ENCODE assay signal across 23 cellular contexts in the genomic region with DNA sequence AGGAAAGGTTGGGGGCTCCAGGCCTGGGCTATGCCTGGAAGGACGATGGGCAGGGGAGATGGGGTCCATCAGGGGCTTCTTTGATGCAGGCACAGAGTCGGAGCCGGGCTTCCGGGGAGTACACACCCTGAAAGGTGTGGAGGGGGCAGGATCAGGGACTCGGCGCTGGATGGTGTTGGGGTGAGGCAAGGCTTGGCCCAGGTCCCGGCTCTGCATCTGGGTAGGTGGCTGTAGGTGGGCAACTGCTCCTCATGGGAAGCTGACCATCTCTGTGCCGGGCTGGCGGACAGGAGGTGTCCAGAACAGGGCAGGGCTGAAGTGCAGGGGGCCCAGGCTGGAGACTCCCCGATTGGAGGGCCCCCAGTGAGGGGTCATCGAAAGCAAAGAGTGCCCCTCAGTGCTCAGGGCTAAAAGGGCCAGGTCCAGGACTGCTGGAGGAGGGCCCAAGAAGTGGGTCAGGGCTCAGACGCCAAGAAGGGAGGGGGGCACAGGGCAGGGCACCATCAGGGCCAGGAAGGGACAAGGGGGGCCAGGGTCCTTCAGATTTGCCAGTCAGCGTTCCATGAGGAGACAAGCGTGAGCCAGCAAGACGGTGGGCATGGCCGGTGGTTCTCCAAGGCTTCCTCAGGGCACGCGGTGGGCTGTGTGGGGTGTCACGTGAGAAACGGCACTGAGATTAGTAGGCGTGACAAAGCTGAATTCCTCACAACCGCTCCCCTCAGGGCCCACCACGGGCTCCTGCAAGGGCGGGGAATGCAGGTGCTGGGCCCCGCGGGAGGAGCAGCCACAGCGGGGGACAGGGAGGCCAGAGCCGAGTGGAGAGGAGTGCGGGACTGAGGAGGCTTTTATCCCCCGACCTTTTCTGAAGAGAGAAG.
A peak's percentile ranks its signal among the peaks of the same experiment; 100 is the strongest.
DNase-seq lines count a peak whose midpoint lies in the region; ATAC-seq, FAIRE-seq and TF ChIP-seq lines count a peak whose summit lies in the region.
"Had no signal": no experiment of that assay in that cellular context is flagged by ENCODE, and none has a peak within 500 bp of the region (broad histone marks: within the 10 kb centered on the region; RNA-seq: fewer than 3 reads in every experiment).

No MANE protein-coding gene starts in this region.

- no peak overlapping the region for H2BK12ac ChIP-seq in H1 (ENCODE audit: low read depth, low read length)

- no peak overlapping the region for H2BK20ac ChIP-seq in H1 (ENCODE audit: low read length)

- no peak overlapping the region for H4K91ac ChIP-seq in H1 (replicated peaks; ENCODE audit: insufficient read length, low read length)

- peak; percentile 26 for DNase-seq in activated CD8-positive, alpha-beta memory T cell treated with anti-CD3 and anti-CD28 coated beads, Interleukin-2, amount 50 U/mL, for 48 hours
- no peak for DNase-seq in activated CD8-positive, alpha-beta memory T cell treated with anti-CD3 and anti-CD28 coated beads for 24 hours
- DNase-seq in H1 (ENCODE audit: low read depth in 1 of 2, low spot score in 2 of 2) (no peak), lower lobe of right lung (peak; percentile 41), vagina (ENCODE audit: extremely low spot score in 2 of 2) (peak; percentile 56 to 87), OCI-LY7 (ENCODE audit: low spot score) (no peak), thyroid gland (no peak), SKM-1 treated with dmso at 0.1 percent for 144 hours (lab: John Stamatoyannopoulos, UW; ENCODE audit: unreplicated experiment) (no peak)
- DNase-seq: Calu3, DND-41, HFFc6, KBM-7, MG63, NCI-H2029, NCI-H446 treated with DMSO at 0.1 percent for 48 hours, NCI-H526 treated with DMSO at 0.1 percent for 48 hours, SHP77 had no signal

- CTCF ChIA-PET in H1 (lab: Charles Lee; ENCODE audit: partially characterized antibody): interaction anchor here (0.8 kb wide), 1 partner anchor 206 kb away, joined by 3 read pairs; no protein-coding TSS in a partner anchor
- CTCF ChIA-PET in OCI-LY7 (lab: Charles Lee; ENCODE audit: unreplicated experiment): no interaction called here

- no peak for TF ChIP-seq RAD21 in H1 (IDR thresholded peaks at IDR 0.05 in 1 of 2, conservative IDR thresholded peaks at IDR 0.05 in 1 of 2; ENCODE audit: low read depth in 2 of 2, low read length in 2 of 2)

- H2AFZ ChIP-seq in H1 (ENCODE audit: low read length): no peak overlapping the region
- H2AFZ ChIP-seq in OCI-LY7 (ENCODE audit: low read length): no peak overlapping the region

- H3K27ac ChIP-seq in H1 (ENCODE audit: low read depth, low read length): no peak overlapping the region
- H3K27ac ChIP-seq in lower lobe of right lung: no peak overlapping the region
- no peak overlapping the region for H3K27ac ChIP-seq in vagina
- H3K27ac ChIP-seq in OCI-LY7 (ENCODE audit: low read depth, low read length, poor library complexity, severe bottlenecking): no peak overlapping the region
- no peak overlapping the region for H3K27ac ChIP-seq in thyroid gland
- H3K27ac ChIP-seq: 22Rv1, RWPE1 had no signal

- H2BK15ac ChIP-seq in H1 (ENCODE audit: low read length): no peak overlapping the region

- H3K56ac ChIP-seq in H1 (replicated peaks; ENCODE audit: insufficient read length, low read depth, low read length): no peak overlapping the region

- H3K79me2 ChIP-seq in H1 (ENCODE audit: control insufficient read depth in 1 of 2, insufficient read depth in 2 of 2, low read length in 2 of 2) (no peaks in the 10 kb centered on the region), OCI-LY7 (ENCODE audit: insufficient read depth, low read depth, low read length) (no peaks in the 10 kb centered on the region)

- H3K4me3 ChIP-seq in H1 (ENCODE audit: extremely low read depth in 1 of 4, insufficient read depth in 2 of 4, low read depth in 3 of 4, low read length in 4 of 4): no peak overlapping the region
- H3K4me3 ChIP-seq in lower lobe of right lung: no peak overlapping the region
- H3K4me3 ChIP-seq in vagina: no peak overlapping the region
- H3K4me3 ChIP-seq in OCI-LY7 (ENCODE audit: low read depth, low read length, poor library complexity, severe bottlenecking): no peak overlapping the region
- no peak overlapping the region for H3K4me3 ChIP-seq in thyroid gland (replicated peaks in 1 of 3)
- H3K4me3 ChIP-seq: HAP-1, MG63 had no signal

- no peaks in the 10 kb centered on the region for H3K23me2 ChIP-seq in H1 (ENCODE audit: low read depth, low read length)

- H4K20me1 ChIP-seq in H1 (replicated peaks in 1 of 2; ENCODE audit: control insufficient read depth in 1 of 2, insufficient read depth in 2 of 2, low read length in 2 of 2) (no peaks in the 10 kb centered on the region), OCI-LY7 (ENCODE audit: insufficient read depth, low read length) (no peaks in the 10 kb centered on the region)

- H3K36me3 ChIP-seq in H1 (ENCODE audit: control insufficient read depth in 2 of 4, insufficient read depth in 4 of 4, low read length in 3 of 4) (no peaks in the 10 kb centered on the region), lower lobe of right lung (no peaks in the 10 kb centered on the region), vagina (no peaks in the 10 kb centered on the region), OCI-LY7 (ENCODE audit: insufficient read depth, low read length) (no peaks in the 10 kb centered on the region), thyroid gland (no peaks in the 10 kb centered on the region)
- H3K36me3 ChIP-seq: HAP-1, MG63 had no signal

- TF ChIP-seq CTCF in H1 (IDR thresholded peaks at IDR 0.05; ENCODE audit: control extremely low read depth in 1 of 3, insufficient read depth in 1 of 3, low read depth in 1 of 3, low read length in 3 of 3) (no peak), lower lobe of right lung (IDR thresholded peaks at IDR 0.05) (no peak), vagina (IDR thresholded peaks at IDR 0.05) (no peak), OCI-LY7 (conservative IDR thresholded peaks at IDR 0.05; ENCODE audit: low read length) (no peak), thyroid gland (IDR thresholded peaks at IDR 0.05) (no peak)

- WGBS in H1 (ENCODE audit: extremely low coverage in 1 of 2, insufficient coverage in 1 of 2, insufficient read length in 1 of 2, insufficient replicate concordance in 2 of 2, low coverage in 1 of 2, low lambda C conversion rate in 2 of 2, missing lambda C conversion rate in 1 of 2), 2 experiments: 88% methylated on average over 30 of the region's 30 CpGs; no CpG with 5 or more reads in 1 of the 2 experiments
- WGBS in thyroid gland, 2 donors: 69 to 73% methylated on average over 29 to 30 of the region's 30 CpGs

- H3K4ac ChIP-seq in H1 (replicated peaks; ENCODE audit: insufficient read length, low read depth, low read length): no peak overlapping the region

- no peak for TF ChIP-seq EP300 in H1 (IDR thresholded peaks at IDR 0.05; ENCODE audit: borderline replicate concordance in 1 of 2, low read depth in 2 of 2, low read length in 2 of 2)

- no peak for FAIRE-seq in H1 (lab: Jason Lieb, UNC)
- FAIRE-seq: GM12892, HTR-8/SVneo had no signal

- H3K18ac ChIP-seq in H1 (ENCODE audit: extremely low read depth, low read length): no peak overlapping the region

- intact Hi-C loops in lower lobe of right lung (cut with DNase I): no loop called here
- intact Hi-C loops in vagina (cut with DNase I): no loop called here
- intact Hi-C loops in OCI-LY7 (cut with micrococcal nuclease; ENCODE audit: unreplicated experiment): no loop called here
- intact Hi-C loops in thyroid gland (cut with DNase I): no loop called here

- H3K4me2 ChIP-seq in H1 (ENCODE audit: insufficient read depth in 1 of 2, low read depth in 2 of 2, low read length in 2 of 2) (no peak overlapping the region), OCI-LY7 (ENCODE audit: low read length) (no peak overlapping the region)

- H3K23ac ChIP-seq in H1 (ENCODE audit: insufficient read length): no peak overlapping the region

- H3K9ac ChIP-seq in H1 (replicated peaks in 1 of 4; ENCODE audit: extremely low read depth in 1 of 4, low read depth in 3 of 4, low read length in 3 of 4): no peak overlapping the region

- H3K4me1 ChIP-seq in H1 (replicated peaks in 1 of 4; ENCODE audit: control insufficient read depth in 3 of 4, insufficient read depth in 4 of 4, low read length in 3 of 4) (no peaks in the 10 kb centered on the region; a peak in 2 of 7 replicates), lower lobe of right lung (peaks cover 7% of the 10 kb centered on the region), vagina (peaks cover 16% of the 10 kb centered on the region), OCI-LY7 (ENCODE audit: insufficient read depth, low read length, poor library complexity, severe bottlenecking) (no peaks in the 10 kb centered on the region), thyroid gland (no peaks in the 10 kb centered on the region)
- H3K4me1 ChIP-seq: HAP-1 had no signal

- H4K5ac ChIP-seq in H1 (ENCODE audit: insufficient read length, low read depth, low read length): no peak overlapping the region

- peak overlapping the region; percentile 11 for H4K8ac ChIP-seq in H1 (ENCODE audit: extremely low read depth, insufficient read depth, low read length)

- H3K9me2 ChIP-seq in OCI-LY7 (ENCODE audit: insufficient read depth, low read length): no peaks in the 10 kb centered on the region

- no peak overlapping the region for H2BK120ac ChIP-seq in H1 (replicated peaks; ENCODE audit: low read depth, low read length)

- no peaks in the 10 kb centered on the region for H3K27me3 ChIP-seq in H1 (replicated peaks in 1 of 4; ENCODE audit: control insufficient read depth in 3 of 4, extremely low read depth in 1 of 4, insufficient read depth in 3 of 4, low read length in 3 of 4)
- no peaks in the 10 kb centered on the region for H3K27me3 ChIP-seq in lower lobe of right lung (ENCODE audit: low read depth)
- no peaks in the 10 kb centered on the region for H3K27me3 ChIP-seq in vagina
- H3K27me3 ChIP-seq in thyroid gland: no peaks in the 10 kb centered on the region
- H3K27me3 ChIP-seq: MG63 had no signal

- no TSS peak for BruUV-seq in OCI-LY7 (replicated peaks; lab: Mats Ljungman, UMichigan)

- no peak overlapping the region for H2AK5ac ChIP-seq in H1 (ENCODE audit: low read depth, low read length)

- no peak overlapping the region for H3K14ac ChIP-seq in H1 (ENCODE audit: insufficient read length)

- TF ChIP-seq POLR2A in H1 (IDR thresholded peaks at IDR 0.05; ENCODE audit: control extremely low read depth in 1 of 2, low read depth in 2 of 2, low read length in 2 of 2): no peak
- TF ChIP-seq POLR2A in vagina (IDR thresholded peaks at IDR 0.05): no peak
- no peak for TF ChIP-seq POLR2A in thyroid gland (IDR thresholded peaks at IDR 0.05)

- no peak for ATAC-seq in lower lobe of right lung
- ATAC-seq: Panc1 had no signal

- no peak overlapping the region for H2BK5ac ChIP-seq in H1 (ENCODE audit: low read depth, low read length)

- no peaks in the 10 kb centered on the region for H3K79me1 ChIP-seq in H1 (ENCODE audit: low read depth, low read length)

- peaks cover 0 to 3% of the 10 kb centered on the region in 2 experiments; a peak in 2 of 4 replicates for H3K9me3 ChIP-seq in H1 (ENCODE audit: insufficient read depth in 2 of 2, low read depth in 1 of 2, low read length in 1 of 2)
- H3K9me3 ChIP-seq in lower lobe of right lung: no peaks in the 10 kb centered on the region
- no peaks in the 10 kb centered on the region for H3K9me3 ChIP-seq in vagina
- H3K9me3 ChIP-seq in OCI-LY7 (ENCODE audit: low read length): no peaks in the 10 kb centered on the region
- no peaks in the 10 kb centered on the region for H3K9me3 ChIP-seq in thyroid gland
- H3K9me3 ChIP-seq: HAP-1, MG63 had no signal

- POLR2A ChIA-PET in H1 (lab: Charles Lee; ENCODE audit: partially characterized antibody): no interaction called here
- POLR2A ChIA-PET in OCI-LY7 (lab: Charles Lee): no interaction called here

Comparison
In these comparisons a context has a peak if more than half of its experiments do, and no peak if none do; other contexts are left out.
1. DNase-seq: peak in activated CD8-positive, alpha-beta memory T cell treated with anti-CD3 and anti-CD28 coated beads, Interleukin-2, amount 50 U/mL, for 48 hours (single experiment), lower lobe of right lung (single experiment) and vagina (2 of 2); none in activated CD8-positive, alpha-beta memory T cell treated with anti-CD3 and anti-CD28 coated beads for 24 hours (single experiment), H1 (0 of 2), OCI-LY7 (single experiment), thyroid gland (0 of 2) and SKM-1 treated with dmso at 0.1 percent for 144 hours (single experiment).